In genomic region chr1:146007048-146007784, GRCh38 we compare ENCODE assay signal across 8 cellular contexts. TPM values are rescaled to one million over a fixed set of nuclear protein-coding genes. Genes with fewer than 3 reads are reported as not detected.
DNase-seq lines count a peak whose midpoint lies in the region; ATAC-seq and TF ChIP-seq lines count a peak whose summit lies in the region.

No MANE protein-coding gene starts in this region.

- H3K4me1 ChIP-seq in heart left ventricle = peaks cover 2 to 60% (median 14%) of the 10 kb centered on the region in 12 donors

- no peaks in the 10 kb centered on the region for H3K36me3 Mint-ChIP-seq in activated naive CD8-positive, alpha-beta T cell treated with anti-CD3 and anti-CD28 coated beads, Interleukin-2, amount 50 U/mL, for 24 hours (ENCODE audit: low read depth)

- DNase-seq in AG08395 (ENCODE audit: low spot score) (peak; percentile 72), GM19238 (ENCODE audit: insufficient read length, low spot score) (peak; percentile 46), NCI-H1105 (lab: John Stamatoyannopoulos, UW) (peak; percentile 71), heart left ventricle (peak in 3 of 5 donors; percentile 57 to 77 (median 76)), renal cortical epithelial cell (ENCODE audit: low read depth) (peak; percentile 81)
- peak; percentile 71 for DNase-seq in activated naive CD8-positive, alpha-beta T cell treated with anti-CD3 and anti-CD28 coated beads, Interleukin-2, amount 50 U/mL, for 24 hours

- intact Hi-C loops in heart left ventricle (cut with DNase I) = loop anchor here in 9 of 10 donors (1.0 to 5.0 kb wide), 6 partner anchors 28 to 45 kb away; partner anchors contain the start of genes ANKRD34A (in 1 of the 9) and POLR3GL (in 1 of the 9)

- peak overlapping the region; percentile 67 to 94 (median 84) for H3K27ac ChIP-seq in heart left ventricle

- peak overlapping the region; percentile 65 for H3K4me3 Mint-ChIP-seq in activated naive CD8-positive, alpha-beta T cell treated with anti-CD3 and anti-CD28 coated beads, Interleukin-2, amount 50 U/mL, for 24 hours

- WGBS in heart left ventricle, 4 donors = 0 to 1% (median 0%) methylated on average over 3 of the region's 3 CpGs

- H3K9me3 ChIP-seq in heart left ventricle = no peaks in the 10 kb centered on the region

- no peaks in the 10 kb centered on the region for H3K27me3 ChIP-seq in heart left ventricle

- H3K4me3 ChIP-seq in heart left ventricle = peak overlapping the region in 9 of 12 donors; percentile 18 to 45 (median 26)

- ATAC-seq in SK-N-SH treated with all-trans-retinoic acid at 6 μM for 48 hours (peak; percentile 88), heart left ventricle (peak; percentile 83 to 91 (median 88)), HG03095 (IDR thresholded peaks at IDR 0.05; ENCODE audit: unreplicated experiment) (no peak)
- ATAC-seq in activated naive CD8-positive, alpha-beta T cell treated with anti-CD3 and anti-CD28 coated beads, Interleukin-2, amount 50 U/mL, for 24 hours = peak; percentile 84

- H3K27me3 Mint-ChIP-seq in activated naive CD8-positive, alpha-beta T cell treated with anti-CD3 and anti-CD28 coated beads, Interleukin-2, amount 50 U/mL, for 24 hours = no peaks in the 10 kb centered on the region

- peak overlapping the region; percentile 90 for H3K27ac Mint-ChIP-seq in activated naive CD8-positive, alpha-beta T cell treated with anti-CD3 and anti-CD28 coated beads, Interleukin-2, amount 50 U/mL, for 24 hours

- no peaks in the 10 kb centered on the region for H3K9me3 Mint-ChIP-seq in activated naive CD8-positive, alpha-beta T cell treated with anti-CD3 and anti-CD28 coated beads, Interleukin-2, amount 50 U/mL, for 24 hours

- no peaks in the 10 kb centered on the region for H3K36me3 ChIP-seq in heart left ventricle

- TF ChIP-seq POLR2A in heart left ventricle (IDR thresholded peaks at IDR 0.05) = peak in 1 of 2 donors; percentile 88

- peaks cover 41% of the 10 kb centered on the region for H3K4me1 Mint-ChIP-seq in activated naive CD8-positive, alpha-beta T cell treated with anti-CD3 and anti-CD28 coated beads, Interleukin-2, amount 50 U/mL, for 24 hours

- peak; percentile 75 to 94 (median 88) for TF ChIP-seq CTCF in heart left ventricle (IDR thresholded peaks at IDR 0.05)

TF ChIP-seq in SK-N-SH treated with all-trans-retinoic acid at 6 μM for 48 hours, 23 proteins besides CTCF, POLR2A, EP300 and RAD21:
- TF ChIP-seq ZNF8 (CRISPR knock-in tag; IDR thresholded peaks at IDR 0.05) (no peak), PPARA (CRISPR knock-in tag; IDR thresholded peaks at IDR 0.05; ENCODE audit: borderline replicate concordance) (no peak)

RNA-seq across cellular contexts. Expression of gene TXNIP, which starts 10.8 kb away (rescaled TPM):
- total RNA-seq in heart left ventricle (1,000 to 10,000 TPM in 4 of 9 donors, 100 to 1,000 TPM in 5; 489 to 1,925 (median 1,000) TPM), renal cortical epithelial cell (294 and 1,145 TPM in 2 replicates)
- polyA plus RNA-seq in heart left ventricle = 100 to 1,000 TPM; 222 to 597 TPM

RNA-seq across cellular contexts. Expression of gene HJV, which starts 14.3 kb away (rescaled TPM):
- total RNA-seq in heart left ventricle (100 to 1,000 TPM in 3 of 9 donors, 10 to 100 TPM in 6; 21.8 to 125 (median 79.5) TPM), renal cortical epithelial cell (not detected in 2 replicates)
- polyA plus RNA-seq in heart left ventricle = 10 to 100 TPM in 1 of 2 donors, under 1 TPM in 1; 0.62 to 37.7 TPM

RNA-seq across cellular contexts. Expression of gene POLR3GL, which starts 42.7 kb away (rescaled TPM):
- total RNA-seq in heart left ventricle = 10 to 100 TPM; 30.2 to 45.7 (median 36.0) TPM
- polyA plus RNA-seq in heart left ventricle = 10 to 100 TPM; 45.8 to 69.4 TPM
- 8.9 and 12.4 TPM in 2 replicates for total RNA-seq in renal cortical epithelial cell

RNA-seq across cellular contexts. Expression of gene ANKRD34A, which starts 42.8 kb away (rescaled TPM):
- 1 to 10 TPM; 1.0 to 3.5 (median 1.7) TPM for total RNA-seq in heart left ventricle
- polyA plus RNA-seq in heart left ventricle = 1 to 10 TPM in 1 of 2 donors, under 1 TPM in 1; 0.65 to 1.9 TPM
- total RNA-seq in renal cortical epithelial cell = 0.15 TPM in 1 of 2 replicates, not detected in the other

RNA-seq across cellular contexts. Expression of gene LIX1L, which starts 49.4 kb away (rescaled TPM):
- total RNA-seq in heart left ventricle (10 to 100 TPM; 21.7 to 31.5 (median 26.4) TPM), renal cortical epithelial cell (15.8 TPM in 2 replicates)
- polyA plus RNA-seq in heart left ventricle = 10 to 100 TPM in 1 of 2 donors, 1 to 10 TPM in 1; 7.0 to 13.4 TPM

Comparison
In these comparisons a context has a peak if more than half of its experiments do, and no peak if none do; other contexts are left out.
1. RNA of gene HJV, which starts 14.3 kb away (total RNA-seq): 21.8 to 125 TPM in heart left ventricle; not detected in renal cortical epithelial cell; every median in the first group is over 10 times any median in the second.
2. Peak in every context shown above with its lines, with median percentiles within 50 percentile points of each other: DNase-seq.